In genomic region chr2:189013677-189014380, GRCh38 we compare ENCODE assay signal across 20 cellular contexts. TPM values are rescaled to one million over a fixed set of nuclear protein-coding genes. Genes with fewer than 3 reads are reported as not detected.
DNase-seq lines count a peak whose midpoint lies in the region; ATAC-seq and TF ChIP-seq lines count a peak whose summit lies in the region.
"Had no signal": no experiment of that assay in that cellular context is flagged by ENCODE, and none has a peak within 500 bp of the region (broad histone marks: within the 10 kb centered on the region; RNA-seq: fewer than 3 reads in every experiment).

No MANE protein-coding gene starts in this region.

- in situ Hi-C loops in astrocyte of the spinal cord (cut with HindIII; ENCODE audit: low sequenced_read_pairs) = no loop called here

- H3K4me3 ChIP-seq in AG10803 (ENCODE audit: low read length) = no peak overlapping the region
- H3K4me3 ChIP-seq in astrocyte of the spinal cord (ENCODE audit: low read depth, low read length) = no peak overlapping the region
- H3K4me3 ChIP-seq in gastroesophageal sphincter = no peak overlapping the region
- H3K4me3 ChIP-seq in rectal smooth muscle tissue (ENCODE audit: low read length) = no peak overlapping the region
- H3K4me3 ChIP-seq: A549, testis had no signal

- TF ChIP-seq EP300 in gastroesophageal sphincter (IDR thresholded peaks at IDR 0.05) = no peak

- H3K9ac ChIP-seq in rectal smooth muscle tissue (ENCODE audit: low read length) = no peak overlapping the region

- TF ChIP-seq CTCF in AG10803 (conservative IDR thresholded peaks at IDR 0.05; ENCODE audit: low read length) (no peak), astrocyte of the spinal cord (IDR thresholded peaks at IDR 0.05; ENCODE audit: low read depth, low read length) (no peak), gastroesophageal sphincter (IDR thresholded peaks at IDR 0.05) (no peak)

- TF ChIP-seq POLR2A in gastroesophageal sphincter (IDR thresholded peaks at IDR 0.05) = no peak

- no peaks in the 10 kb centered on the region for H3K9me3 ChIP-seq in gastroesophageal sphincter
- H3K9me3 ChIP-seq: A549, testis had no signal

- DNase-seq in AG10803 (ENCODE audit: low read depth) = peak; percentile 56
- DNase-seq in astrocyte of the spinal cord (ENCODE audit: low read depth, low spot score) = peak; percentile 49
- no peak for DNase-seq in NCI-H1417 (lab: John Stamatoyannopoulos, UW)
- DNase-seq in GOT3 (lab: John Stamatoyannopoulos, UW) = no peak
- no peak for DNase-seq in activated CD4-positive, alpha-beta T cell treated with anti-CD3 and anti-CD28 coated beads, Interleukin-2, amount 50 U/mL, for 48 hours
- DNase-seq: activated naive CD8-positive, alpha-beta T cell treated with anti-CD3 and anti-CD28 coated beads, Interleukin-2, amount 50 U/mL, for 24 hours; activated T-cell treated with anti-CD3 and anti-CD28 coated beads, Interleukin-2, amount 50 U/mL, for 48 hours; cerebellar nuclear complex; endodermal cell; naive thymus-derived CD8-positive, alpha-beta T cell; NCI-H1105 treated with DMSO at 0.1 percent for 48 hours; NCI-H526; Right ventricle myocardium superior; small intestine; testis had no signal

- peak overlapping the region; percentile 49 to 71 (median 66) for H3K27ac ChIP-seq in gastroesophageal sphincter
- H3K27ac ChIP-seq in rectal smooth muscle tissue (ENCODE audit: low read depth, low read length) = peak overlapping the region; percentile 15
- H3K27ac ChIP-seq: A549, C4-2B, testis had no signal

- no peak for ATAC-seq in gastroesophageal sphincter
- no peak for ATAC-seq in GM21528 (IDR thresholded peaks at IDR 0.05; ENCODE audit: low FRiP score, unreplicated experiment)
- ATAC-seq: A549; activated naive CD8-positive, alpha-beta T cell treated with anti-CD3 and anti-CD28 coated beads, Interleukin-2, amount 50 U/mL, for 24 hours; naive thymus-derived CD8-positive, alpha-beta T cell had no signal

- WGBS in gastroesophageal sphincter (ENCODE audit: low coverage in 1 of 2), 2 donors = 45 to 46% methylated on average over 2 of the region's 2 CpGs

- H3K36me3 ChIP-seq in gastroesophageal sphincter = peaks cover 9 to 37% of the 10 kb centered on the region in 2 donors
- H3K36me3 ChIP-seq in rectal smooth muscle tissue (ENCODE audit: control insufficient read depth, insufficient read depth, low read length) = peaks cover 6% of the 10 kb centered on the region

- peaks cover 8 to 45% (median 11%) of the 10 kb centered on the region in 3 donors for H3K4me1 ChIP-seq in gastroesophageal sphincter
- peaks cover 12% of the 10 kb centered on the region for H3K4me1 ChIP-seq in rectal smooth muscle tissue (ENCODE audit: control insufficient read depth, insufficient read depth, low read length)
- H3K4me1 ChIP-seq: A549, testis had no signal

- no peaks in the 10 kb centered on the region for H3K27me3 ChIP-seq in gastroesophageal sphincter
- no peaks in the 10 kb centered on the region for H3K27me3 ChIP-seq in rectal smooth muscle tissue (ENCODE audit: control insufficient read depth, insufficient read depth, low read length)
- H3K27me3 ChIP-seq: testis had no signal

RNA-seq across cellular contexts. Expression of gene COL3A1, which starts 39.7 kb away (rescaled TPM):
- 100 to 1,000 TPM; 211 to 408 (median 347) TPM for total RNA-seq in gastroesophageal sphincter
- total RNA-seq: endodermal cell; naive thymus-derived CD8-positive, alpha-beta T cell had no signal

Comparison
In these comparisons a context has a peak if more than half of its experiments do, and no peak if none do; other contexts are left out.
1. DNase-seq: peak in AG10803 (single experiment) and astrocyte of the spinal cord (single experiment); none in NCI-H1417 (0 of 3), GOT3 (single experiment) and activated CD4-positive, alpha-beta T cell treated with anti-CD3 and anti-CD28 coated beads, Interleukin-2, amount 50 U/mL, for 48 hours (0 of 2).